In the genomic region with DNA sequence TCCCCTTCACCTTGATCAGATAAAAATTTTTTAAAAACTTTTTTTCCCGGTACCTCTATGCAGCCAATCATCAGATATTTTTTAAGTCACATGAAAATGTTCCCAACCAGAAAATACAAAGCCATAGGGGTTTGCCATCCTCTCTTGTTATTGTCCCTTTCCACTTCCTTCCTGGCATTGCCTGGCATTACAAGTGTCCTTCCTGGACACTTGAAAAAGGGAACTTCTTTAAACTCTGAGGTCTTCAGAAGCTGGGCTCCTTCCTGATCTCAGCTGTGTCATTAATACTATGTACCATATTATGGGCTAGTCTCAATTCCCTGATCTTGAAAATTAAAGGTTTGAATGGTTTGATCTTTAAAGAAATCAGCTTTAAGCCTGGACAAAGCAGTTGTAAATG, we compare ENCODE assay signal across 17 cellular contexts.
A peak's percentile ranks its signal among the peaks of the same experiment; 100 is the strongest.
DNase-seq lines count a peak whose midpoint lies in the region; ATAC-seq, FAIRE-seq and TF ChIP-seq lines count a peak whose summit lies in the region.
"Had no signal": no experiment of that assay in that cellular context is flagged by ENCODE, and none has a peak within 500 bp of the region (broad histone marks: within the 10 kb centered on the region; RNA-seq: fewer than 3 reads in every experiment).

No MANE protein-coding gene starts in this region.

- no peak overlapping the region for H3K27ac ChIP-seq in K562 (ENCODE audit: extremely low read depth, low read depth, low read length)
- peak overlapping the region in 3 of 4 donors; percentile 38 to 71 (median 65) for H3K27ac ChIP-seq in upper lobe of left lung
- H3K27ac ChIP-seq: 22Rv1 had no signal

- no peaks in the 10 kb centered on the region for H4K20me1 ChIP-seq in K562 (replicated peaks; ENCODE audit: control insufficient read depth, insufficient read depth, low read length)

- TF ChIP-seq RAD21 in K562 (CRISPR knock-in tag; conservative IDR thresholded peaks at IDR 0.05 in 1 of 2, IDR thresholded peaks at IDR 0.05 in 1 of 2): no peak

- BruUV-seq in K562 (replicated peaks; lab: Mats Ljungman, UMichigan): no TSS peak

- H3K36me3 ChIP-seq in K562 (ENCODE audit: control insufficient read depth, insufficient read depth, low read length) (no peaks in the 10 kb centered on the region), upper lobe of left lung (no peaks in the 10 kb centered on the region)

- intact Hi-C loops in K562 (cut with micrococcal nuclease): no loop called here

- no peak for FAIRE-seq in K562 (lab: Jason Lieb, UNC)
- FAIRE-seq: GM19239 had no signal

- no peaks in the 10 kb centered on the region for H3K9me1 ChIP-seq in K562 (ENCODE audit: control insufficient read depth, insufficient read depth, low read length)

- H3K4me3 ChIP-seq in K562 (no peak overlapping the region), upper lobe of left lung (no peak overlapping the region)

- no peak overlapping the region for H3K4me2 ChIP-seq in K562 (ENCODE audit: insufficient read depth, low read length)

- in situ Hi-C loops in K562 (cut with MboI) (no loop called here), ACHN (cut with HindIII; ENCODE audit: low pct_ligation_motif_present, low pct_unique_long_range_greater_than_20kb, low sequenced_read_pairs) (no loop called here)

- no peaks in the 10 kb centered on the region for H3K9me3 ChIP-seq in K562 (replicated peaks; ENCODE audit: control insufficient read depth, insufficient read depth, low read depth, low read length)
- H3K9me3 ChIP-seq in upper lobe of left lung: no peaks in the 10 kb centered on the region

- H3K79me2 ChIP-seq in K562 (ENCODE audit: control insufficient read depth, insufficient read depth, low read length): no peaks in the 10 kb centered on the region

- POLR2A ChIA-PET in K562 (lab: Yijun Ruan, JAX): interaction anchor here (8.7 kb wide), 1 partner anchor 13 kb away, joined by 303 read pairs; no protein-coding TSS in a partner anchor

- no peak overlapping the region for H3K9ac ChIP-seq in K562 (ENCODE audit: insufficient read depth in 1 of 2, low read depth in 2 of 2, low read length in 2 of 2)

- H3K27me3 ChIP-seq in K562 (ENCODE audit: control insufficient read depth in 2 of 2, insufficient read depth in 2 of 2, low read length in 2 of 2): peaks cover 4 to 9% of the 10 kb centered on the region in 2 experiments; a peak in 4 of 5 replicates
- H3K27me3 ChIP-seq in upper lobe of left lung: no peaks in the 10 kb centered on the region

- peaks cover 0 to 6% of the 10 kb centered on the region in 2 experiments; a peak in 1 of 5 replicates for H3K4me1 ChIP-seq in K562 (replicated peaks in 1 of 2; ENCODE audit: control insufficient read depth in 2 of 2, insufficient read depth in 2 of 2, low read length in 2 of 2)
- peaks cover 3 to 20% (median 8%) of the 10 kb centered on the region in 4 donors for H3K4me1 ChIP-seq in upper lobe of left lung

- TF ChIP-seq EP300 in K562 (IDR thresholded peaks at IDR 0.05; ENCODE audit: low read length) (no peak), upper lobe of left lung (IDR thresholded peaks at IDR 0.05) (peak in 1 of 4 donors; percentile 27)

- no peak for TF ChIP-seq CTCF in K562 (IDR thresholded peaks at IDR 0.05 in 2 of 3, conservative IDR thresholded peaks at IDR 0.05 in 1 of 3; ENCODE audit: insufficient read depth in 2 of 3, low read depth in 1 of 3, low read length in 3 of 3)
- TF ChIP-seq CTCF in upper lobe of left lung (IDR thresholded peaks at IDR 0.05): no peak

- H2AFZ ChIP-seq in K562 (ENCODE audit: low read depth, low read length): no peak overlapping the region

- 0% methylated on average over 1 of the region's 1 CpG for WGBS in K562 (ENCODE audit: insufficient coverage, low coverage, missing lambda C conversion rate)
- 50 to 70% methylated on average over 1 of the region's 1 CpG for WGBS in upper lobe of left lung, 2 donors

- ATAC-seq in K562 (no peak), upper lobe of left lung (ENCODE audit: low FRiP score in 2 of 2) (no peak), GM18868 (IDR thresholded peaks at IDR 0.05; ENCODE audit: unreplicated experiment) (no peak)
- ATAC-seq: SK-N-SH treated with all-trans-retinoic acid at 6 μM for 48 hours had no signal

- peak; percentile 3 for DNase-seq in DMS53 (lab: John Stamatoyannopoulos, UW)
- DNase-seq in DMS53 treated with DMSO at 0.1 percent for 48 hours (lab: John Stamatoyannopoulos, UW; ENCODE audit: unreplicated experiment): no peak
- DNase-seq in NOMO-1 treated with dmso at 0.1 percent for 144 hours (lab: John Stamatoyannopoulos, UW; ENCODE audit: unreplicated experiment): peak; percentile 11
- no peak for DNase-seq in K562 (ENCODE audit: extremely low read depth in 1 of 4, low spot score in 3 of 4)
- no peak for DNase-seq in upper lobe of left lung
- no peak for DNase-seq in hippocampal formation (lab: John Stamatoyannopoulos, UW)
- no peak for DNase-seq in ACHN
- DNase-seq: C1 segment of cervical spinal cord, NCI-H1436 treated with DMSO at 0.1 percent for 48 hours, NCI-H2081, NCI-H510A, NCI-H82, SHP77 had no signal

- TF ChIP-seq POLR2A in K562 (conservative IDR thresholded peaks at IDR 0.05) (no peak), upper lobe of left lung (IDR thresholded peaks at IDR 0.05) (no peak)

- CTCF ChIA-PET in K562 (lab: Yijun Ruan, JAX; ENCODE audit: low intra/inter-chr PET ratio): no interaction called here

TF ChIP-seq in K562, 482 proteins besides CTCF, POLR2A, EP300 and RAD21:
- peak; percentile 12; the same call in 1 of the 2 replicates for TF ChIP-seq SPI1 (IDR thresholded peaks at IDR 0.05; ENCODE audit: borderline replicate concordance, low read depth, low read length)
- TF ChIP-seq, protein P1, sequence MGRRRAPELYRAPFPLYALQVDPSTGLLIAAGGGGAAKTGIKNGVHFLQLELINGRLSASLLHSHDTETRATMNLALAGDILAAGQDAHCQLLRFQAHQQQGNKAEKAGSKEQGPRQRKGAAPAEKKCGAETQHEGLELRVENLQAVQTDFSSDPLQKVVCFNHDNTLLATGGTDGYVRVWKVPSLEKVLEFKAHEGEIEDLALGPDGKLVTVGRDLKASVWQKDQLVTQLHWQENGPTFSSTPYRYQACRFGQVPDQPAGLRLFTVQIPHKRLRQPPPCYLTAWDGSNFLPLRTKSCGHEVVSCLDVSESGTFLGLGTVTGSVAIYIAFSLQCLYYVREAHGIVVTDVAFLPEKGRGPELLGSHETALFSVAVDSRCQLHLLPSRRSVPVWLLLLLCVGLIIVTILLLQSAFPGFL (CRISPR knock-in tag; IDR thresholded peaks at IDR 0.05): no peak
- TF ChIP-seq, protein P2, sequence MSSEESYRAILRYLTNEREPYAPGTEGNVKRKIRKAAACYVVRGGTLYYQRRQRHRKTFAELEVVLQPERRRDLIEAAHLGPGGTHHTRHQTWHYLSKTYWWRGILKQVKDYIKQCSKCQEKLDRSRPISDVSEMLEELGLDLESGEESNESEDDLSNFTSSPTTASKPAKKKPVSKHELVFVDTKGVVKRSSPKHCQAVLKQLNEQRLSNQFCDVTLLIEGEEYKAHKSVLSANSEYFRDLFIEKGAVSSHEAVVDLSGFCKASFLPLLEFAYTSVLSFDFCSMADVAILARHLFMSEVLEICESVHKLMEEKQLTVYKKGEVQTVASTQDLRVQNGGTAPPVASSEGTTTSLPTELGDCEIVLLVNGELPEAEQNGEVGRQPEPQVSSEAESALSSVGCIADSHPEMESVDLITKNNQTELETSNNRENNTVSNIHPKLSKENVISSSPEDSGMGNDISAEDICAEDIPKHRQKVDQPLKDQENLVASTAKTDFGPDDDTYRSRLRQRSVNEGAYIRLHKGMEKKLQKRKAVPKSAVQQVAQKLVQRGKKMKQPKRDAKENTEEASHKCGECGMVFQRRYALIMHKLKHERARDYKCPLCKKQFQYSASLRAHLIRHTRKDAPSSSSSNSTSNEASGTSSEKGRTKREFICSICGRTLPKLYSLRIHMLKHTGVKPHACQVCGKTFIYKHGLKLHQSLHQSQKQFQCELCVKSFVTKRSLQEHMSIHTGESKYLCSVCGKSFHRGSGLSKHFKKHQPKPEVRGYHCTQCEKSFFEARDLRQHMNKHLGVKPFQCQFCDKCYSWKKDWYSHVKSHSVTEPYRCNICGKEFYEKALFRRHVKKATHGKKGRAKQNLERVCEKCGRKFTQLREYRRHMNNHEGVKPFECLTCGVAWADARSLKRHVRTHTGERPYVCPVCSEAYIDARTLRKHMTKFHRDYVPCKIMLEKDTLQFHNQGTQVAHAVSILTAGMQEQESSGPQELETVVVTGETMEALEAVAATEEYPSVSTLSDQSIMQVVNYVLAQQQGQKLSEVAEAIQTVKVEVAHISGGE (CRISPR knock-in tag; IDR thresholded peaks at IDR 0.05): peak in 1 of 3 experiments; percentile 29; a peak in 1 of 6 replicates

Comparison
In these comparisons a context has a peak if more than half of its experiments do, and no peak if none do; other contexts are left out.
1. DNase-seq: peak in DMS53 (single experiment) and NOMO-1 treated with dmso at 0.1 percent for 144 hours (single experiment); none in DMS53 treated with DMSO at 0.1 percent for 48 hours (single experiment), K562 (0 of 4), upper lobe of left lung (0 of 2), hippocampal formation (0 of 2) and ACHN (single experiment).